Comparison of ENCODE assay signal across 26 cellular contexts in the genomic region with DNA sequence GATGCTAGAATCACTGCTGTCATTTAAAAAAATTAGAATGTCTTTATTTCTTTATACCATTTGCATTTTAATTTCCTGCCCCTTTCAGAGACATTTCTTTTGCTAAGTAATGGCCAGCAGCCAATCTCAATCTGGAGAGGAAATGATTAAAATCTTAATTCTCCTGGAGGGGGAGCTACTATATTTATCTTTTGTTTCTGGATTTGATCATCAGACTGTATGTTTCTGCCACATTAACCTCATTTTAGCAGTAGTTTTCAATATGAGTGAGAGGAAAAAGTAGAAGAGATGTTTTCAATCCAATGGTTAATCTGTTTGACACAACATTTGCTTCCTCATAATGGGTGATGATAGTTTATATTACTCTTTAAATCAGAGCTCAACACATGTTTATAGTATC.
DNase-seq lines count a peak whose midpoint lies in the region; TF ChIP-seq lines count a peak whose summit lies in the region.
"Had no signal": no experiment of that assay in that cellular context is flagged by ENCODE, and none has a peak within 500 bp of the region (broad histone marks: within the 10 kb centered on the region; RNA-seq: fewer than 3 reads in every experiment).

No MANE protein-coding gene starts in this region.

- H3K4me2 ChIP-seq in SK-N-SH: no peak overlapping the region

- no peak overlapping the region for H3K9ac ChIP-seq in SK-N-SH
- H3K9ac ChIP-seq: GM23248 had no signal

- no peak overlapping the region for H3K4me3 ChIP-seq in SK-N-SH (ENCODE audit: low read depth in 2 of 2, low read length in 1 of 2)
- H3K4me3 ChIP-seq: ascending aorta, dorsolateral prefrontal cortex, esophagus squamous epithelium, GM23248, K562, lower lobe of right lung, MG63 had no signal

- H3K4me1 ChIP-seq in SK-N-SH (ENCODE audit: control insufficient read depth in 1 of 2, insufficient read depth in 2 of 2, low read depth in 1 of 2, low read length in 1 of 2): peaks cover 5 to 18% of the 10 kb centered on the region in 2 experiments; a peak in 3 of 4 replicates
- H3K4me1 ChIP-seq: ascending aorta, esophagus squamous epithelium, lower lobe of right lung had no signal

- H2AFZ ChIP-seq in SK-N-SH (ENCODE audit: low read depth): 0 out of 2 replicates have a peak overlapping the region, but pooled peaks have one; percentile 16
- H2AFZ ChIP-seq: GM23248 had no signal

- no peaks in the 10 kb centered on the region for H4K20me1 ChIP-seq in SK-N-SH (ENCODE audit: insufficient read depth)

- H3K79me2 ChIP-seq in SK-N-SH (ENCODE audit: insufficient read depth): no peaks in the 10 kb centered on the region

- no peaks in the 10 kb centered on the region for H3K9me3 ChIP-seq in SK-N-SH
- H3K9me3 ChIP-seq: ascending aorta, esophagus squamous epithelium, lower lobe of right lung, MG63 had no signal

- peak; percentile 15 for DNase-seq in COR-L47 (lab: John Stamatoyannopoulos, UW)
- DNase-seq in HT-29 (ENCODE audit: low spot score): peak; percentile 7
- DNase-seq in SK-N-SH: peak; percentile 33
- peak; percentile 7 for DNase-seq in glomerular visceral epithelial cell (ENCODE audit: extremely low spot score)
- DNase-seq in HK-2 (ENCODE audit: unreplicated experiment): no peak
- DNase-seq in NCI-H1436 treated with DMSO at 0.1 percent for 48 hours (lab: John Stamatoyannopoulos, UW): no peak
- no peak for DNase-seq in stimulated activated naive CD4-positive, alpha-beta T cell (lab: John Stamatoyannopoulos, UW)
- DNase-seq: activated CD4-positive, alpha-beta T cell treated with anti-CD3 and anti-CD28 coated beads, Interleukin-2, amount 50 U/mL, for 1 hour; activated CD4-positive, CD25-positive, alpha-beta regulatory T cell; activated gamma-delta T cell treated with Interleukin-2 at 50 U/mL for 16 hours; activated T-cell treated with anti-CD3 and anti-CD28 coated beads, Interleukin-2, amount 50 U/mL, for 4 hours; central memory CD4-positive, alpha-beta T cell; dorsolateral prefrontal cortex; EL; esophagus squamous epithelium; foreskin melanocyte; GM23248; kidney glomerular epithelial cell; lower lobe of right lung; MG63; naive thymus-derived CD4-positive, alpha-beta T cell; NCI-H2107; stimulated activated CD4-positive, alpha-beta T cell treated with anti-CD3 and anti-CD28 coated beads, Interleukin-15, amount 100 ng/mL, for 24 hours; stimulated activated CD4-positive, alpha-beta T cell treated with anti-CD3 and anti-CD28 coated beads, Interleukin-4, amount 100 ng/mL, for 4 hours had no signal

- TF ChIP-seq RAD21 in SK-N-SH (IDR thresholded peaks at IDR 0.05; ENCODE audit: low read length): peak; percentile 32; the same call in 1 of the 2 replicates

- H3K9me2 ChIP-seq in SK-N-SH: no peaks in the 10 kb centered on the region

- CTCF ChIA-PET in SK-N-SH (lab: Yijun Ruan, JAX): interaction anchor here (1.1 to 1.2 kb wide), 2 partner anchors 12 to 18 kb away, joined by 4 to 5 read pairs; no protein-coding TSS in a partner anchor

- H3F3A ChIP-seq in SK-N-SH (replicated peaks; ENCODE audit: insufficient read depth): no peaks in the 10 kb centered on the region

- H3K27me3 ChIP-seq in SK-N-SH (ENCODE audit: insufficient read depth): no peaks in the 10 kb centered on the region
- H3K27me3 ChIP-seq: ascending aorta, dorsolateral prefrontal cortex, esophagus squamous epithelium, MG63 had no signal

- H3K27ac ChIP-seq in SK-N-SH (ENCODE audit: low read depth in 2 of 2, low read length in 1 of 2): peak overlapping the region in 1 of 2 experiments; percentile 72; a peak in 2 of 4 replicates
- H3K27ac ChIP-seq: ascending aorta, esophagus squamous epithelium, GM23248, lower lobe of right lung had no signal

- no peak for TF ChIP-seq CTCF in SK-N-SH (IDR thresholded peaks at IDR 0.05)

- peak in 1 of 2 experiments; percentile 88; a peak in 2 of 4 replicates for TF ChIP-seq EP300 in SK-N-SH (IDR thresholded peaks at IDR 0.05; ENCODE audit: borderline replicate concordance in 1 of 2, low read depth in 1 of 2, low read length in 1 of 2)

- POLR2A ChIA-PET in SK-N-SH (lab: Yijun Ruan, JAX): no interaction called here

- H3K36me3 ChIP-seq in SK-N-SH (replicated peaks in 1 of 2; ENCODE audit: control insufficient read depth in 1 of 2, insufficient read depth in 2 of 2, low read length in 1 of 2): no peaks in the 10 kb centered on the region
- H3K36me3 ChIP-seq: ascending aorta, esophagus squamous epithelium, lower lobe of right lung, MG63 had no signal

TF ChIP-seq in SK-N-SH, 30 proteins besides CTCF, POLR2A, EP300 and RAD21:
- TF ChIP-seq RXRA (IDR thresholded peaks at IDR 0.05; ENCODE audit: borderline replicate concordance, low read depth) (no peak), TCF12 (IDR thresholded peaks at IDR 0.05) (peak; percentile 66), EZH2phosphoT487 (IDR thresholded peaks at IDR 0.05; ENCODE audit: borderline replicate concordance, low read depth) (no peak), NFIC (IDR thresholded peaks at IDR 0.05; ENCODE audit: borderline replicate concordance) (no peak), GATA2 (CRISPR knock-in tag; IDR thresholded peaks at IDR 0.05) (peak; percentile 60; the same call in 1 of the 2 replicates), MXI1 (IDR thresholded peaks at IDR 0.05; ENCODE audit: low read depth, low read length) (no peak), RCOR1 (IDR thresholded peaks at IDR 0.05; ENCODE audit: low read length) (peak; percentile 39; the same call in 1 of the 2 replicates)
- TF ChIP-seq, protein P1, sequence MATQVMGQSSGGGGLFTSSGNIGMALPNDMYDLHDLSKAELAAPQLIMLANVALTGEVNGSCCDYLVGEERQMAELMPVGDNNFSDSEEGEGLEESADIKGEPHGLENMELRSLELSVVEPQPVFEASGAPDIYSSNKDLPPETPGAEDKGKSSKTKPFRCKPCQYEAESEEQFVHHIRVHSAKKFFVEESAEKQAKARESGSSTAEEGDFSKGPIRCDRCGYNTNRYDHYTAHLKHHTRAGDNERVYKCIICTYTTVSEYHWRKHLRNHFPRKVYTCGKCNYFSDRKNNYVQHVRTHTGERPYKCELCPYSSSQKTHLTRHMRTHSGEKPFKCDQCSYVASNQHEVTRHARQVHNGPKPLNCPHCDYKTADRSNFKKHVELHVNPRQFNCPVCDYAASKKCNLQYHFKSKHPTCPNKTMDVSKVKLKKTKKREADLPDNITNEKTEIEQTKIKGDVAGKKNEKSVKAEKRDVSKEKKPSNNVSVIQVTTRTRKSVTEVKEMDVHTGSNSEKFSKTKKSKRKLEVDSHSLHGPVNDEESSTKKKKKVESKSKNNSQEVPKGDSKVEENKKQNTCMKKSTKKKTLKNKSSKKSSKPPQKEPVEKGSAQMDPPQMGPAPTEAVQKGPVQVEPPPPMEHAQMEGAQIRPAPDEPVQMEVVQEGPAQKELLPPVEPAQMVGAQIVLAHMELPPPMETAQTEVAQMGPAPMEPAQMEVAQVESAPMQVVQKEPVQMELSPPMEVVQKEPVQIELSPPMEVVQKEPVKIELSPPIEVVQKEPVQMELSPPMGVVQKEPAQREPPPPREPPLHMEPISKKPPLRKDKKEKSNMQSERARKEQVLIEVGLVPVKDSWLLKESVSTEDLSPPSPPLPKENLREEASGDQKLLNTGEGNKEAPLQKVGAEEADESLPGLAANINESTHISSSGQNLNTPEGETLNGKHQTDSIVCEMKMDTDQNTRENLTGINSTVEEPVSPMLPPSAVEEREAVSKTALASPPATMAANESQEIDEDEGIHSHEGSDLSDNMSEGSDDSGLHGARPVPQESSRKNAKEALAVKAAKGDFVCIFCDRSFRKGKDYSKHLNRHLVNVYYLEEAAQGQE (IDR thresholded peaks at IDR 0.05; ENCODE audit: low read depth, low read length): no peak
- TF ChIP-seq, protein P2, sequence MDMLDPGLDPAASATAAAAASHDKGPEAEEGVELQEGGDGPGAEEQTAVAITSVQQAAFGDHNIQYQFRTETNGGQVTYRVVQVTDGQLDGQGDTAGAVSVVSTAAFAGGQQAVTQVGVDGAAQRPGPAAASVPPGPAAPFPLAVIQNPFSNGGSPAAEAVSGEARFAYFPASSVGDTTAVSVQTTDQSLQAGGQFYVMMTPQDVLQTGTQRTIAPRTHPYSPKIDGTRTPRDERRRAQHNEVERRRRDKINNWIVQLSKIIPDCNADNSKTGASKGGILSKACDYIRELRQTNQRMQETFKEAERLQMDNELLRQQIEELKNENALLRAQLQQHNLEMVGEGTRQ (IDR thresholded peaks at IDR 0.05; ENCODE audit: borderline replicate concordance, low read depth, low read length): no peak
- TF ChIP-seq, protein P3, sequence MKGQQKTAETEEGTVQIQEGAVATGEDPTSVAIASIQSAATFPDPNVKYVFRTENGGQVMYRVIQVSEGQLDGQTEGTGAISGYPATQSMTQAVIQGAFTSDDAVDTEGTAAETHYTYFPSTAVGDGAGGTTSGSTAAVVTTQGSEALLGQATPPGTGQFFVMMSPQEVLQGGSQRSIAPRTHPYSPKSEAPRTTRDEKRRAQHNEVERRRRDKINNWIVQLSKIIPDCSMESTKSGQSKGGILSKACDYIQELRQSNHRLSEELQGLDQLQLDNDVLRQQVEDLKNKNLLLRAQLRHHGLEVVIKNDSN (IDR thresholded peaks at IDR 0.05; ENCODE audit: borderline replicate concordance, low read depth): no peak
- TF ChIP-seq, protein P4, sequence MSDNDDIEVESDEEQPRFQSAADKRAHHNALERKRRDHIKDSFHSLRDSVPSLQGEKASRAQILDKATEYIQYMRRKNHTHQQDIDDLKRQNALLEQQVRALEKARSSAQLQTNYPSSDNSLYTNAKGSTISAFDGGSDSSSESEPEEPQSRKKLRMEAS (IDR thresholded peaks at IDR 0.05; ENCODE audit: low read depth): no peak

Comparison
In these comparisons a context has a peak if more than half of its experiments do, and no peak if none do; other contexts are left out.
1. DNase-seq: peak in COR-L47 (single experiment), HT-29 (single experiment), SK-N-SH (single experiment) and glomerular visceral epithelial cell (single experiment); none in HK-2 (single experiment), NCI-H1436 treated with DMSO at 0.1 percent for 48 hours (single experiment) and stimulated activated naive CD4-positive, alpha-beta T cell (0 of 6).